27 cellular contexts compared by ENCODE assay signal in genomic region chr2:208792766-208793165, GRCh38.
"Had no signal": no experiment of that assay in that cellular context is flagged by ENCODE, and none has a peak within 500 bp of the region (broad histone marks: within the 10 kb centered on the region; RNA-seq: fewer than 3 reads in every experiment).

No MANE protein-coding gene starts in this region.

- H3K4me1 ChIP-seq: left ventricle myocardium inferior, suprapubic skin, tibial artery, uterus had no signal

- H3K36me3 ChIP-seq: left ventricle myocardium inferior, pancreas, prostate gland, suprapubic skin, thoracic aorta, tibial artery, uterus had no signal

- DNase-seq: hypothalamus; islet precursor cell; left ventricle myocardium inferior; mesenchymal stem cell; naive thymus-derived CD8-positive, alpha-beta T cell; nucleus accumbens; pancreas; posterior cingulate gyrus; retina; right cardiac atrium; stimulated activated CD4-positive, alpha-beta T cell treated with anti-CD3 and anti-CD28 coated beads, Interleukin-12 subunit alpha, Interleukin-12 subunit beta, amount 100 ng/mL, for 4 hours; stimulated activated CD4-positive, alpha-beta T cell treated with anti-CD3 and anti-CD28 coated beads, Interleukin-15, amount 100 ng/mL, for 24 hours; stimulated activated CD4-positive, alpha-beta T cell treated with anti-CD3 and anti-CD28 coated beads, Interleukin-2, amount 100 ng/mL, for 24 hours; stimulated activated CD4-positive, alpha-beta T cell treated with anti-CD3 and anti-CD28 coated beads, Interleukin-4, amount 100 ng/mL, for 1 hour; stimulated activated naive CD4-positive, alpha-beta T cell; tibial artery; uterus had no signal

- H3K27me3 ChIP-seq: pancreas, suprapubic skin, tibial artery, uterus had no signal

- H3K36me3 Mint-ChIP-seq: naive thymus-derived CD8-positive, alpha-beta T cell; stimulated activated effector memory CD8-positive, alpha-beta T cell treated with anti-CD3 and anti-CD28 coated beads, Interleukin-12 subunit alpha, Interleukin-12 subunit beta, amount 100 ng/mL, for 72 hours; type B pancreatic cell had no signal

- H3K27me3 Mint-ChIP-seq: naive thymus-derived CD8-positive, alpha-beta T cell; stimulated activated naive CD8-positive, alpha-beta T cell treated with anti-CD3 and anti-CD28 coated beads, Interleukin-15, Interleukin-2, amounts not matched to agents 100 ng/mL and 50 ng/mL, for 24 hours; type B pancreatic cell had no signal

- H3K9me3 Mint-ChIP-seq: neural crest cell; stimulated activated effector memory CD8-positive, alpha-beta T cell treated with anti-CD3 and anti-CD28 coated beads, Interleukin-12 subunit alpha, Interleukin-12 subunit beta, amount 100 ng/mL, for 72 hours; type B pancreatic cell had no signal

- H3K4me1 Mint-ChIP-seq: naive thymus-derived CD8-positive, alpha-beta T cell; nephron; neural crest cell; stimulated activated effector memory CD8-positive, alpha-beta T cell treated with anti-CD3 and anti-CD28 coated beads, Interleukin-12 subunit alpha, Interleukin-12 subunit beta, amount 100 ng/mL, for 72 hours had no signal

- H3K4me3 Mint-ChIP-seq: naive thymus-derived CD8-positive, alpha-beta T cell; nephron; neural crest cell; stimulated activated effector memory CD8-positive, alpha-beta T cell treated with anti-CD3 and anti-CD28 coated beads, Interleukin-12 subunit alpha, Interleukin-12 subunit beta, amount 100 ng/mL, for 72 hours; stimulated activated naive CD8-positive, alpha-beta T cell treated with anti-CD3 and anti-CD28 coated beads, Interleukin-15, Interleukin-2, amounts not matched to agents 100 ng/mL and 50 ng/mL, for 24 hours; type B pancreatic cell had no signal

- H3K9me3 ChIP-seq: pancreas, prostate gland, suprapubic skin, thoracic aorta, tibial artery, uterus had no signal

- H3K27ac Mint-ChIP-seq: naive thymus-derived CD8-positive, alpha-beta T cell; nephron; stimulated activated effector memory CD8-positive, alpha-beta T cell treated with anti-CD3 and anti-CD28 coated beads, Interleukin-12 subunit alpha, Interleukin-12 subunit beta, amount 100 ng/mL, for 72 hours; stimulated activated naive CD8-positive, alpha-beta T cell treated with anti-CD3 and anti-CD28 coated beads, Interleukin-15, Interleukin-2, amounts not matched to agents 100 ng/mL and 50 ng/mL, for 24 hours; type B pancreatic cell had no signal

- H3K4me3 ChIP-seq: left ventricle myocardium inferior, lung, pancreas, prostate gland, skin epidermis, suprapubic skin, thoracic aorta, tibial artery, uterus had no signal

- H3K27ac ChIP-seq: left ventricle myocardium inferior, pancreas, prostate gland, skin epidermis, suprapubic skin, thoracic aorta, tibial artery, uterus had no signal
